ENCODE assay signal across 19 cellular contexts in the genomic region with DNA sequence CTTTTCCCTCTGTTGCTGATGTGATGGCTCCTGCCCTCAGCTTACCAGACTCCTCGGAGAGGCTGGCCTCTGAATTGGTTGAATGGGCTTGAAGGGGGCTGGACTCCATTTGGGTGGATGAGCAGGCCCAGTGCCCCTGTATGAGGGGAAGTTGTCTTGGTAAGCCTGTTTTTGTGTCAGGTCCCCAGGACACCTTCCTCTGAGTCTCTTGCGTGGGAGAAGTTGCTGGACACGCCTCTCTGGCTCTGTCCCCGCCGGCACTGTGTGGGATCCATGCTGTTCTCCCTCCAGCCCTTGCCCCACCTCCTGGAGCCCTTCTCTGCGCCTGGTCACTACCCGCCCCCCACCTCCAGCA.
"Had no signal": no experiment of that assay in that cellular context is flagged by ENCODE, and none has a peak within 500 bp of the region (broad histone marks: within the 10 kb centered on the region; RNA-seq: fewer than 3 reads in every experiment).

No MANE protein-coding gene starts in this region.

- H3K9ac ChIP-seq: SK-N-SH had no signal

- H3K27me3 ChIP-seq: MG63 had no signal

- H3K4me3 ChIP-seq: MG63 had no signal

- H3K9me3 ChIP-seq: MG63, SK-N-SH had no signal

- FAIRE-seq: RCC 7860 had no signal

- H3K36me3 ChIP-seq: MG63 had no signal

- DNase-seq: Karpas-422, KG1, NCI-H1092, NCI-H1105 treated with DMSO at 0.1 percent for 48 hours, NCI-H1417 treated with DMSO at 0.1 percent for 48 hours, NCI-H146, NCI-H1694 treated with DMSO at 0.1 percent for 48 hours, NCI-H1930, NCI-H2081, NCI-H2107, NCI-H2227 treated with DMSO at 0.1 percent for 48 hours, NCI-H524 treated with DMSO at 0.1 percent for 48 hours, NCI-H69, NCI-H774, RPMI8226, SHP77, SK-N-SH had no signal

- H3K4me2 ChIP-seq: SK-N-SH had no signal
